26 cellular contexts compared by ENCODE assay signal in the genomic region with DNA sequence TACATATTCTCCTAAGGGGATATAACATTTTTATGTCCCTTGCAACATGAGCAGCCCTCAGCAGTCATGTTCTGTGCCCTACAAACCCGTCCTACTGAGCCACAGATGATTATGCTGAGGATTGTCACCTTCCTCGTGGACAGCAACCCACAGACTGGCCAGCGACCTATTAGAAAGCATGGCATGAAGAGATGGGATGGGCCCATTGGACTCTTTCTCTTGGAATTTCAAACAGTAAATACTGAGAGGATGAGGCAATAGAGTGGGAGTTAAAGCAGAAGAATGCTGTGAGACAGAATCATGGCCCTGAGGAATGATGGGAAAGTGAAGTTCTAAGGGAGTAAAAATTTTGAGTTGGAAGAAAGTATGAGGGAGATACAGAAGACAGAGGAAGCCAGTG.
DNase-seq lines count a peak whose midpoint lies in the region; ATAC-seq and FAIRE-seq lines count a peak whose summit lies in the region.
"Had no signal": no experiment of that assay in that cellular context is flagged by ENCODE, and none has a peak within 500 bp of the region (broad histone marks: within the 10 kb centered on the region; RNA-seq: fewer than 3 reads in every experiment).

No MANE protein-coding gene starts in this region.

- H3K4me1 Mint-ChIP-seq in dendritic cell treated with granulocyte-macrophage colony-stimulating factor and Interleukin-4, amounts not matched to agents 40 ng/mL and 50 ng/mL, for 4 days (ENCODE audit: low read depth): peaks cover 10% of the 10 kb centered on the region
- H3K4me1 Mint-ChIP-seq in activated CD4-positive, alpha-beta T cell treated with anti-CD3 and anti-CD28 coated beads for 36 hours: peaks cover 29% of the 10 kb centered on the region
- H3K4me1 Mint-ChIP-seq: natural killer cell had no signal

- ATAC-seq in GM21526 (IDR thresholded peaks at IDR 0.05; ENCODE audit: low FRiP score, unreplicated experiment): no peak
- ATAC-seq in Right ventricle myocardium superior (ENCODE audit: poor library complexity): no peak
- no peak for ATAC-seq in activated CD4-positive, alpha-beta T cell treated with anti-CD3 and anti-CD28 coated beads for 36 hours
- ATAC-seq: heart left ventricle, left lobe of liver, natural killer cell, right cardiac atrium had no signal

- H3K36me3 Mint-ChIP-seq in dendritic cell treated with granulocyte-macrophage colony-stimulating factor and Interleukin-4, amounts not matched to agents 40 ng/mL and 50 ng/mL, for 4 days (ENCODE audit: low read depth): no peaks in the 10 kb centered on the region
- peaks cover 5% of the 10 kb centered on the region for H3K36me3 Mint-ChIP-seq in activated CD4-positive, alpha-beta T cell treated with anti-CD3 and anti-CD28 coated beads for 36 hours (ENCODE audit: low read depth)
- H3K36me3 Mint-ChIP-seq: natural killer cell had no signal

- DNase-seq in GM04503 (ENCODE audit: low read depth) (peak; percentile 47), kidney glomerular epithelial cell (lab: John Stamatoyannopoulos, UW) (peak; percentile 33), Right ventricle myocardium superior (no peak), GM19239 (ENCODE audit: insufficient read length, low spot score) (no peak)
- no peak for DNase-seq in activated CD4-positive, alpha-beta T cell treated with anti-CD3 and anti-CD28 coated beads for 36 hours
- DNase-seq: activated CD8-positive, alpha-beta memory T cell treated with anti-CD3 and anti-CD28 coated beads for 24 hours; activated gamma-delta T cell treated with Interleukin-2 at 50 U/mL for 16 hours; activated T-cell treated with anti-CD3 and anti-CD28 coated beads, Interleukin-2, amount 50 U/mL, for 1 hour; colonic mucosa; esophagus squamous epithelium; H7; heart left ventricle; natural killer cell; NCI-H146; NCI-H2171 treated with DMSO at 0.1 percent for 48 hours; NCI-H526; ovary; Peyer's patch; right cardiac atrium; T-helper 1 cell; thyroid gland had no signal

- intact Hi-C loops in dendritic cell treated with granulocyte-macrophage colony-stimulating factor and Interleukin-4, amounts not matched to agents 40 ng/mL and 50 ng/mL, for 4 days (cut with micrococcal nuclease): loop anchor here (10.0 kb wide), 1 partner anchor 151 kb away; a partner anchor contains a TSS
- intact Hi-C loops in Right ventricle myocardium superior (cut with DNase I): no loop called here
- intact Hi-C loops in activated CD4-positive, alpha-beta T cell treated with anti-CD3 and anti-CD28 coated beads for 36 hours (cut with DNase I, micrococcal nuclease): loop anchor here in 1 of 2 experiments (5.0 kb wide), 1 partner anchor 277 kb away; no protein-coding TSS in a partner anchor

- POLR2A ChIA-PET in activated CD4-positive, alpha-beta T cell treated with anti-CD3 and anti-CD28 coated beads for 36 hours (lab: Charles Lee): no interaction called here

- CTCF ChIA-PET in activated CD4-positive, alpha-beta T cell treated with anti-CD3 and anti-CD28 coated beads for 36 hours (lab: Charles Lee): interaction anchor here (0.6 to 1.4 kb wide), 2 partner anchors 10 to 64 kb away, joined by 3 to 4 read pairs; no protein-coding TSS in a partner anchor

- H3K27ac Mint-ChIP-seq in dendritic cell treated with granulocyte-macrophage colony-stimulating factor and Interleukin-4, amounts not matched to agents 40 ng/mL and 50 ng/mL, for 4 days: peak overlapping the region; percentile 10
- H3K27ac Mint-ChIP-seq in activated CD4-positive, alpha-beta T cell treated with anti-CD3 and anti-CD28 coated beads for 36 hours: no peak overlapping the region
- H3K27ac Mint-ChIP-seq: natural killer cell; stimulated activated naive CD8-positive, alpha-beta T cell treated with anti-CD3 and anti-CD28 coated beads, Interleukin-15, Interleukin-2, amounts not matched to agents 100 ng/mL and 50 ng/mL, for 24 hours had no signal

- FAIRE-seq in GM19239 (lab: Jason Lieb, UNC): no peak
- FAIRE-seq: TTC549 had no signal

- peaks cover 2% of the 10 kb centered on the region for H3K27me3 Mint-ChIP-seq in dendritic cell treated with granulocyte-macrophage colony-stimulating factor and Interleukin-4, amounts not matched to agents 40 ng/mL and 50 ng/mL, for 4 days
- H3K27me3 Mint-ChIP-seq in activated CD4-positive, alpha-beta T cell treated with anti-CD3 and anti-CD28 coated beads for 36 hours: no peaks in the 10 kb centered on the region
- H3K27me3 Mint-ChIP-seq: stimulated activated naive CD8-positive, alpha-beta T cell treated with anti-CD3 and anti-CD28 coated beads, Interleukin-15, Interleukin-2, amounts not matched to agents 100 ng/mL and 50 ng/mL, for 24 hours had no signal

- no peak overlapping the region for H3K4me3 Mint-ChIP-seq in dendritic cell treated with granulocyte-macrophage colony-stimulating factor and Interleukin-4, amounts not matched to agents 40 ng/mL and 50 ng/mL, for 4 days
- no peak overlapping the region for H3K4me3 Mint-ChIP-seq in activated CD4-positive, alpha-beta T cell treated with anti-CD3 and anti-CD28 coated beads for 36 hours
- H3K4me3 Mint-ChIP-seq: natural killer cell; stimulated activated naive CD8-positive, alpha-beta T cell treated with anti-CD3 and anti-CD28 coated beads, Interleukin-15, Interleukin-2, amounts not matched to agents 100 ng/mL and 50 ng/mL, for 24 hours had no signal

- no peaks in the 10 kb centered on the region for H3K9me3 Mint-ChIP-seq in dendritic cell treated with granulocyte-macrophage colony-stimulating factor and Interleukin-4, amounts not matched to agents 40 ng/mL and 50 ng/mL, for 4 days
- peaks cover 2% of the 10 kb centered on the region for H3K9me3 Mint-ChIP-seq in activated CD4-positive, alpha-beta T cell treated with anti-CD3 and anti-CD28 coated beads for 36 hours (ENCODE audit: low read depth)
- H3K9me3 Mint-ChIP-seq: natural killer cell; stimulated activated naive CD8-positive, alpha-beta T cell treated with anti-CD3 and anti-CD28 coated beads, Interleukin-15, Interleukin-2, amounts not matched to agents 100 ng/mL and 50 ng/mL, for 24 hours had no signal

Comparison
In these comparisons a context has a peak if more than half of its experiments do, and no peak if none do; other contexts are left out.
1. DNase-seq: peak in GM04503 (single experiment) and kidney glomerular epithelial cell (single experiment); none in Right ventricle myocardium superior (single experiment), GM19239 (single experiment) and activated CD4-positive, alpha-beta T cell treated with anti-CD3 and anti-CD28 coated beads for 36 hours (single experiment).